Comparison of ENCODE assay signal across 1 cellular context in the genomic region with DNA sequence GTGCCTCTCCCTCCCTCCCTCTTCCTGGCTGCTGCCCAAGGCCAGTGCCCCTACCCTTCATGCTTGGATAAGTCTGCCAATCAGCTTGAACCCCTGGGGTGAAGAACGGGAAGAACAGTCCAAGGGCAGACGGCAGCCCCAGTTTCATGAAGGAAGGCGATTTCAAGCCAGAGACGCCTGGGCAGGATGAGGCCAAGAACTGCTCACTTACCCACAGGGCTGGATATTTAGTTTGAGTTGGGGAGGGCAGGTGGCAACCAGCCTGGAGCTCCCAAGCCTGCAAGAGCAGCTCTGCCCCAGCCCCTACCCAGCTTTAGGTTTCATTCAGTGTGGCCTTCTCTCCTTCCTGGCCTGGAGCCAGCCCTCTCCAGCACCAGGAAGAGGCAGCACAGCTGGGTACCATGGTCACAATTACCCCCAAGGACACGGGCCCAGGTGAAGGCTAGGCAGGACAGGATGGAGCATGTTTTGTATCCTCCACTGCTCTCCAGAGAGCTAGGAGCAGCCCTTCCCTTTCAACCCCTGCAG.
TF ChIP-seq lines count a peak whose summit lies in the region.

No MANE protein-coding gene starts in this region.

TF ChIP-seq in GM23338, 12 proteins besides CTCF, POLR2A, EP300 and RAD21 (continued from another document):
- TF ChIP-seq JUNB (IDR thresholded peaks at IDR 0.05; ENCODE audit: unreplicated experiment), result no peak
- TF ChIP-seq, protein P1, sequence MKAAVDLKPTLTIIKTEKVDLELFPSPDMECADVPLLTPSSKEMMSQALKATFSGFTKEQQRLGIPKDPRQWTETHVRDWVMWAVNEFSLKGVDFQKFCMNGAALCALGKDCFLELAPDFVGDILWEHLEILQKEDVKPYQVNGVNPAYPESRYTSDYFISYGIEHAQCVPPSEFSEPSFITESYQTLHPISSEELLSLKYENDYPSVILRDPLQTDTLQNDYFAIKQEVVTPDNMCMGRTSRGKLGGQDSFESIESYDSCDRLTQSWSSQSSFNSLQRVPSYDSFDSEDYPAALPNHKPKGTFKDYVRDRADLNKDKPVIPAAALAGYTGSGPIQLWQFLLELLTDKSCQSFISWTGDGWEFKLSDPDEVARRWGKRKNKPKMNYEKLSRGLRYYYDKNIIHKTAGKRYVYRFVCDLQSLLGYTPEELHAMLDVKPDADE (IDR thresholded peaks at IDR 0.05), result no peak
- TF ChIP-seq ZNF331 (CRISPR knock-in tag; IDR thresholded peaks at IDR 0.05; ENCODE audit: low read depth), result no peak
- no peak for TF ChIP-seq NANOG (IDR thresholded peaks at IDR 0.05; ENCODE audit: borderline replicate concordance)
- TF ChIP-seq EZH2 (IDR thresholded peaks at IDR 0.05; ENCODE audit: low read depth, unreplicated experiment), result no peak
- TF ChIP-seq, protein P2, sequence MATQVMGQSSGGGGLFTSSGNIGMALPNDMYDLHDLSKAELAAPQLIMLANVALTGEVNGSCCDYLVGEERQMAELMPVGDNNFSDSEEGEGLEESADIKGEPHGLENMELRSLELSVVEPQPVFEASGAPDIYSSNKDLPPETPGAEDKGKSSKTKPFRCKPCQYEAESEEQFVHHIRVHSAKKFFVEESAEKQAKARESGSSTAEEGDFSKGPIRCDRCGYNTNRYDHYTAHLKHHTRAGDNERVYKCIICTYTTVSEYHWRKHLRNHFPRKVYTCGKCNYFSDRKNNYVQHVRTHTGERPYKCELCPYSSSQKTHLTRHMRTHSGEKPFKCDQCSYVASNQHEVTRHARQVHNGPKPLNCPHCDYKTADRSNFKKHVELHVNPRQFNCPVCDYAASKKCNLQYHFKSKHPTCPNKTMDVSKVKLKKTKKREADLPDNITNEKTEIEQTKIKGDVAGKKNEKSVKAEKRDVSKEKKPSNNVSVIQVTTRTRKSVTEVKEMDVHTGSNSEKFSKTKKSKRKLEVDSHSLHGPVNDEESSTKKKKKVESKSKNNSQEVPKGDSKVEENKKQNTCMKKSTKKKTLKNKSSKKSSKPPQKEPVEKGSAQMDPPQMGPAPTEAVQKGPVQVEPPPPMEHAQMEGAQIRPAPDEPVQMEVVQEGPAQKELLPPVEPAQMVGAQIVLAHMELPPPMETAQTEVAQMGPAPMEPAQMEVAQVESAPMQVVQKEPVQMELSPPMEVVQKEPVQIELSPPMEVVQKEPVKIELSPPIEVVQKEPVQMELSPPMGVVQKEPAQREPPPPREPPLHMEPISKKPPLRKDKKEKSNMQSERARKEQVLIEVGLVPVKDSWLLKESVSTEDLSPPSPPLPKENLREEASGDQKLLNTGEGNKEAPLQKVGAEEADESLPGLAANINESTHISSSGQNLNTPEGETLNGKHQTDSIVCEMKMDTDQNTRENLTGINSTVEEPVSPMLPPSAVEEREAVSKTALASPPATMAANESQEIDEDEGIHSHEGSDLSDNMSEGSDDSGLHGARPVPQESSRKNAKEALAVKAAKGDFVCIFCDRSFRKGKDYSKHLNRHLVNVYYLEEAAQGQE (IDR thresholded peaks at IDR 0.05; ENCODE audit: unreplicated experiment), result no peak
- no peak for TF ChIP-seq POLR2AphosphoS5 (IDR thresholded peaks at IDR 0.05; ENCODE audit: low read depth)
- no peak for TF ChIP-seq CREB1 (CRISPR knock-in tag; IDR thresholded peaks at IDR 0.05; ENCODE audit: low read depth)
- no peak for TF ChIP-seq STAT1 (IDR thresholded peaks at IDR 0.05; ENCODE audit: unreplicated experiment)
- TF ChIP-seq EZH2phosphoT487 (IDR thresholded peaks at IDR 0.05; ENCODE audit: unreplicated experiment), result no peak
- TF ChIP-seq ZNF114 (CRISPR knock-in tag; IDR thresholded peaks at IDR 0.05), result no peak
